In genomic region chr2:147456729-147457128, GRCh38 we compare ENCODE assay signal across 23 cellular contexts.
DNase-seq lines count a peak whose midpoint lies in the region; ATAC-seq and TF ChIP-seq lines count a peak whose summit lies in the region.
"Had no signal": no experiment of that assay in that cellular context is flagged by ENCODE, and none has a peak within 500 bp of the region (broad histone marks: within the 10 kb centered on the region; RNA-seq: fewer than 3 reads in every experiment).

No MANE protein-coding gene starts in this region.

- peak overlapping the region; percentile 13 for H3K4me3 Mint-ChIP-seq in glutamatergic neuron (ENCODE audit: unreplicated experiment)
- H3K4me3 Mint-ChIP-seq: activated CD4-positive, alpha-beta T cell treated with anti-CD3 and anti-CD28 coated beads, Interleukin-2, amount 10 ng/mL, durations not matched to agents 7 days and 5 days; stimulated activated naive CD8-positive, alpha-beta T cell treated with anti-CD3 and anti-CD28 coated beads, Interleukin-15, amount 100 ng/mL, for 72 hours; T-helper 1 cell treated with Interleukin-12 subunit alpha and Interleukin-12 subunit beta and Interleukin-4 antibody, amounts not matched to agents 30 μg/mL and 1 μg/mL, for 36 hours had no signal

- no peaks in the 10 kb centered on the region for H3K36me3 Mint-ChIP-seq in glutamatergic neuron (ENCODE audit: unreplicated experiment)

- H3K9me3 Mint-ChIP-seq in glutamatergic neuron (ENCODE audit: unreplicated experiment): peaks cover 11% of the 10 kb centered on the region
- H3K9me3 Mint-ChIP-seq: stimulated activated naive CD8-positive, alpha-beta T cell treated with anti-CD3 and anti-CD28 coated beads, Interleukin-15, amount 100 ng/mL, for 72 hours had no signal

- H3K27ac Mint-ChIP-seq in glutamatergic neuron (ENCODE audit: unreplicated experiment): peak overlapping the region; percentile 83
- H3K27ac Mint-ChIP-seq: activated CD4-positive, alpha-beta T cell treated with anti-CD3 and anti-CD28 coated beads, Interleukin-2, amount 10 ng/mL, durations not matched to agents 7 days and 5 days; T-helper 1 cell treated with Interleukin-12 subunit alpha and Interleukin-12 subunit beta and Interleukin-4 antibody, amounts not matched to agents 30 μg/mL and 1 μg/mL, for 36 hours had no signal

- peak; percentile 18 for DNase-seq in COR-L47 (lab: John Stamatoyannopoulos, UW)
- DNase-seq in HT1080 (ENCODE audit: low read depth): peak; percentile 1
- peak; percentile 44 to 84 for DNase-seq in NCI-H524 (lab: John Stamatoyannopoulos, UW)
- DNase-seq in glutamatergic neuron: peak; percentile 34
- DNase-seq in foreskin melanocyte: no peak
- no peak for DNase-seq in GM20000 (ENCODE audit: low spot score)
- no peak for DNase-seq in dermis blood vessel endothelial cell
- DNase-seq: activated CD4-positive, alpha-beta T cell treated with anti-CD3 and anti-CD28 coated beads, Interleukin-2, amount 10 ng/mL, durations not matched to agents 7 days and 5 days; activated CD8-positive, alpha-beta memory T cell treated with anti-CD3 and anti-CD28 coated beads, Interleukin-2, amount 50 U/mL, for 4 hours; activated effector memory CD4-positive, alpha-beta T cell treated with Interleukin-2 at 50 U/mL for 16 hours; body of pancreas; foreskin fibroblast; hippocampal formation; MM.1S; NCI-H2107; NK-92 treated with Interleukin-12 subunit alpha and Interleukin-12 subunit beta, amount 100 ng/mL, for 24 hours; Peyer's patch; small intestine; stimulated activated CD4-positive, alpha-beta T cell treated with anti-CD3 and anti-CD28 coated beads, Interleukin-4, amount 100 ng/mL, for 1 hour; stimulated activated naive CD8-positive, alpha-beta T cell treated with anti-CD3 and anti-CD28 coated beads, Interleukin-15, amount 100 ng/mL, for 72 hours; trophoblast cell had no signal

- H3K27me3 Mint-ChIP-seq in glutamatergic neuron (ENCODE audit: unreplicated experiment): peaks cover 18% of the 10 kb centered on the region
- H3K27me3 Mint-ChIP-seq: stimulated activated naive CD8-positive, alpha-beta T cell treated with anti-CD3 and anti-CD28 coated beads, Interleukin-15, amount 100 ng/mL, for 72 hours had no signal

- TF ChIP-seq CTCF in glutamatergic neuron (IDR thresholded peaks at IDR 0.05; ENCODE audit: partially characterized antibody, unreplicated experiment) (no peak), GM20000 (IDR thresholded peaks at IDR 0.05; ENCODE audit: extremely low read depth, missing control alignments) (no peak)

- H3K4me1 Mint-ChIP-seq in glutamatergic neuron (ENCODE audit: low read depth, unreplicated experiment): peaks cover 39% of the 10 kb centered on the region
- H3K4me1 Mint-ChIP-seq: activated CD4-positive, alpha-beta T cell treated with anti-CD3 and anti-CD28 coated beads, Interleukin-2, amount 10 ng/mL, durations not matched to agents 7 days and 5 days; stimulated activated naive CD8-positive, alpha-beta T cell treated with anti-CD3 and anti-CD28 coated beads, Interleukin-15, amount 100 ng/mL, for 72 hours had no signal

- no peak for ATAC-seq in HG02884 (IDR thresholded peaks at IDR 0.05; ENCODE audit: unreplicated experiment)
- ATAC-seq: body of pancreas; stimulated activated naive CD8-positive, alpha-beta T cell treated with anti-CD3 and anti-CD28 coated beads, Interleukin-15, amount 100 ng/mL, for 72 hours had no signal

Comparison
In these comparisons a context has a peak if more than half of its experiments do, and no peak if none do; other contexts are left out.
1. DNase-seq: peak in COR-L47 (single experiment), HT1080 (single experiment), NCI-H524 (2 of 2) and glutamatergic neuron (single experiment); none in foreskin melanocyte (single experiment), GM20000 (single experiment) and dermis blood vessel endothelial cell (single experiment).